25 cellular contexts compared by ENCODE assay signal in the genomic region with DNA sequence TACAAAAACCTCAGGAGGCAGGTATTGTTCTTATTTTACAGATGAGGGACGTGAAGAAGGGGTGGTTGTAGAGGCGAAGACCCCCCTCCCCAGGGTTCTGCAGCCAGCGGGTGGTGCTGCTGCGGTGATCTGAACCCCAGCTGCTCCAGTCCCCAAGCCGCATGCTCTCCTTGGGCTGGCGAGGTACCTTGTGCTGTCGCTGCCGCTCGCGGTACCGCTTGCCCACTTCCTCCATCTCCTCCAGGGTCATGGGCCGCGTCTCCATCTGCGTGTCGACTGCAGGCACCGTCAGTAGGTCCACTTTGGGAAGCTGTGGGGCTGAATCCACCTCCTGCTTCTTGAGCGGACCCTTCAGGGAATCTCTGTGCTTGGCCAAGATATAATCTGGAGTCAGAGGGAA. TPM values are rescaled to one million over a fixed set of nuclear protein-coding genes. Genes with fewer than 3 reads are reported as not detected.
"Had no signal": no experiment of that assay in that cellular context is flagged by ENCODE, and none has a peak within 500 bp of the region (broad histone marks: within the 10 kb centered on the region; RNA-seq: fewer than 3 reads in every experiment).

No MANE protein-coding gene starts in this region.

- H3K79me2 ChIP-seq: parathyroid adenoma had no signal

- H3K4me3 Mint-ChIP-seq: naive thymus-derived CD8-positive, alpha-beta T cell; stimulated activated effector memory CD8-positive, alpha-beta T cell treated with anti-CD3 and anti-CD28 coated beads, Interleukin-12 subunit alpha, Interleukin-12 subunit beta, amount 100 ng/mL, for 72 hours; stimulated activated naive CD8-positive, alpha-beta T cell treated with anti-CD3 and anti-CD28 coated beads, Interleukin-15, Interleukin-2, amounts not matched to agents 100 ng/mL and 50 ng/mL, for 24 hours had no signal

- H3K4me1 Mint-ChIP-seq: stimulated activated effector memory CD8-positive, alpha-beta T cell treated with anti-CD3 and anti-CD28 coated beads, Interleukin-12 subunit alpha, Interleukin-12 subunit beta, amount 100 ng/mL, for 72 hours had no signal

- ATAC-seq: left cardiac atrium; left lobe of liver; left ventricle myocardium superior; lower lobe of right lung; naive thymus-derived CD8-positive, alpha-beta T cell; psoas muscle; stimulated activated effector memory CD8-positive, alpha-beta T cell treated with anti-CD3 and anti-CD28 coated beads, Interleukin-12 subunit alpha, Interleukin-12 subunit beta, amount 100 ng/mL, for 72 hours; upper lobe of right lung had no signal

- H3K9ac ChIP-seq: parathyroid adenoma had no signal

- H3K9me3 ChIP-seq: lower lobe of right lung, neutrophil, psoas muscle, sigmoid colon, spleen, suprapubic skin, thoracic aorta, tibial artery, upper lobe of right lung had no signal

- H3K27me3 Mint-ChIP-seq: stimulated activated naive CD8-positive, alpha-beta T cell treated with anti-CD3 and anti-CD28 coated beads, Interleukin-15, Interleukin-2, amounts not matched to agents 100 ng/mL and 50 ng/mL, for 24 hours had no signal

- H2AFZ ChIP-seq: parathyroid adenoma had no signal

- H3K4me3 ChIP-seq: lower lobe of right lung, psoas muscle, sigmoid colon, spleen, suprapubic skin, thoracic aorta, tibial artery, upper lobe of right lung had no signal

- H3K36me3 Mint-ChIP-seq: naive thymus-derived CD8-positive, alpha-beta T cell; stimulated activated effector memory CD8-positive, alpha-beta T cell treated with anti-CD3 and anti-CD28 coated beads, Interleukin-12 subunit alpha, Interleukin-12 subunit beta, amount 100 ng/mL, for 72 hours had no signal

- H3K4me1 ChIP-seq: psoas muscle, sigmoid colon, suprapubic skin, tibial artery, upper lobe of right lung had no signal

- H3K9me3 Mint-ChIP-seq: naive thymus-derived CD8-positive, alpha-beta T cell; stimulated activated effector memory CD8-positive, alpha-beta T cell treated with anti-CD3 and anti-CD28 coated beads, Interleukin-12 subunit alpha, Interleukin-12 subunit beta, amount 100 ng/mL, for 72 hours; stimulated activated naive CD8-positive, alpha-beta T cell treated with anti-CD3 and anti-CD28 coated beads, Interleukin-15, Interleukin-2, amounts not matched to agents 100 ng/mL and 50 ng/mL, for 24 hours had no signal

- DNase-seq: hippocampal formation; kidney glomerular epithelial cell; left cardiac atrium; left ventricle myocardium superior; lower lobe of right lung; naive thymus-derived CD8-positive, alpha-beta T cell; occipital lobe; psoas muscle; sigmoid colon; small intestine; spleen; stimulated activated CD4-positive, alpha-beta T cell treated with anti-CD3 and anti-CD28 coated beads, Interleukin-4, amount 100 ng/mL, for 24 hours; stimulated activated naive CD4-positive, alpha-beta T cell; tibial artery; trophoblast cell; upper lobe of right lung had no signal

- H3K27ac ChIP-seq: lower lobe of right lung, neutrophil, parathyroid adenoma, psoas muscle, sigmoid colon, spleen, suprapubic skin, thoracic aorta, tibial artery, upper lobe of right lung had no signal

- H3K36me3 ChIP-seq: lower lobe of right lung, neutrophil, sigmoid colon, spleen, suprapubic skin, thoracic aorta, tibial artery, upper lobe of right lung had no signal

- FAIRE-seq: keratinocyte, small intestine, urothelium cell line had no signal

- H3K27me3 ChIP-seq: neutrophil, sigmoid colon, spleen, suprapubic skin, upper lobe of right lung had no signal

- H3K27ac Mint-ChIP-seq: naive thymus-derived CD8-positive, alpha-beta T cell; stimulated activated effector memory CD8-positive, alpha-beta T cell treated with anti-CD3 and anti-CD28 coated beads, Interleukin-12 subunit alpha, Interleukin-12 subunit beta, amount 100 ng/mL, for 72 hours; stimulated activated naive CD8-positive, alpha-beta T cell treated with anti-CD3 and anti-CD28 coated beads, Interleukin-15, Interleukin-2, amounts not matched to agents 100 ng/mL and 50 ng/mL, for 24 hours had no signal

RNA-seq across cellular contexts. Expression of a gene that starts 17.5 kb away (rescaled TPM):
- total RNA-seq: left ventricle myocardium superior, psoas muscle had no signal
